ENCODE assay signal across 10 cellular contexts in the genomic region with DNA sequence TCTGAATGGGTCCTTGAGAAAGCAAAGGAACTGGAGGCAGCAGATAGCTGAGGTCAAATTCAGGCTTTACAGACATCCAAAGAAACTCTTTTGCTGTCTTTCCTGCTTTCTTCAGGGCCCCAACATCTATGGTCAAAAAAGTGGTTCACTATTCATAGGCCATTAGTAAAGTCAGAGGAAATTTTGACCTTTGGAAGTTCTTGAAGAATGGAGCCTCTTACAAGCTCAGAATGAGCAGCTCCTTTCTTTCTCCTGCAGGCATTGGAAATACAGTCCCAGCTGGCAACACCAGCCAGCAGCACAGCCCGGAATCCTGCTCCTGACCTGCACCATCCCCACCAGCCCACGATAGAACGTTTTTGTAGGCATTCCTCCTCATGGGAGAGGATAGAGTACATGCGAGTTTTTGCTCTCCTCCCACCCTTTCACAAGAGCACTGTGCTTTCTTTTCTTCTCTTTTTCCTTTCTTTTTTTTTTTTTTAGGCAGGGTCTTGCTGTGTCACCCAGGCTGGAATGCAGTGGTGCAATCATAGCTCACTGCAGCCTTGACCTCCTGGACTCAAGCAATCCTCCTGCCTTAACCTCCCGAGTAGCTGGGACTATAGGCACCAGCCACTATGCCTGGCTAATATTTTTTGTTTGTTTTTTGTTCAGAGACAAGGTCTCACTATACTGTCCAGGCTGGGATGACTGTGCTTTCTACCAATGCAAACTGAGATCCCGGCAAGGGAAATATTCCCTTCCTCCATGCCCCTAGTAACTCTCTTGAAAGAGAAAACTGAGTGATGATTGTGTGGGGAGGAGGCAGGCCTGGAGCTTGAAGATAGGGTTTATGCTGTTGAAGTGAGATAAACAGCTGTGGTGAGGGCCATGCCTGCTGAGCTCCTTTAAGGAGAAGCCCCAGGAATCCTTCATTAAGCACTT.
DNase-seq lines count a peak whose midpoint lies in the region; ATAC-seq and TF ChIP-seq lines count a peak whose summit lies in the region.
"Had no signal": no experiment of that assay in that cellular context is flagged by ENCODE, and none has a peak within 500 bp of the region (broad histone marks: within the 10 kb centered on the region; RNA-seq: fewer than 3 reads in every experiment).

No MANE protein-coding gene starts in this region.

- H3K4me3 Mint-ChIP-seq in activated naive CD8-positive, alpha-beta T cell treated with anti-CD3 and anti-CD28 coated beads for 36 hours: no peak overlapping the region
- H3K4me3 Mint-ChIP-seq: stimulated activated naive CD8-positive, alpha-beta T cell treated with anti-CD3 and anti-CD28 coated beads, Interleukin-15, Interleukin-2, amounts not matched to agents 100 ng/mL and 50 ng/mL, for 24 hours had no signal

- peaks cover 2% of the 10 kb centered on the region for H3K9me3 Mint-ChIP-seq in activated naive CD8-positive, alpha-beta T cell treated with anti-CD3 and anti-CD28 coated beads for 36 hours
- H3K9me3 Mint-ChIP-seq: stimulated activated naive CD8-positive, alpha-beta T cell treated with anti-CD3 and anti-CD28 coated beads, Interleukin-15, Interleukin-2, amounts not matched to agents 100 ng/mL and 50 ng/mL, for 24 hours had no signal

- H4K20me1 ChIP-seq in smooth muscle cell (ENCODE audit: low read depth): peaks cover 73% of the 10 kb centered on the region

- intact Hi-C loops in right cardiac atrium (cut with DNase I): loop anchor here in 3 of 4 donors (10.0 kb wide), 3 partner anchors 112 to 152 kb away; a partner anchor contains a TSS

- H3K9me3 ChIP-seq in adipocyte (ENCODE audit: control insufficient read depth, low read length) (no peaks in the 10 kb centered on the region), right cardiac atrium (ENCODE audit: control insufficient read depth, low read length) (no peaks in the 10 kb centered on the region), smooth muscle cell (replicated peaks; ENCODE audit: low read depth) (no peaks in the 10 kb centered on the region)

- H3K27ac Mint-ChIP-seq in activated naive CD8-positive, alpha-beta T cell treated with anti-CD3 and anti-CD28 coated beads for 36 hours: no peak overlapping the region
- H3K27ac Mint-ChIP-seq: stimulated activated naive CD8-positive, alpha-beta T cell treated with anti-CD3 and anti-CD28 coated beads, Interleukin-15, Interleukin-2, amounts not matched to agents 100 ng/mL and 50 ng/mL, for 24 hours had no signal

- no peak for TF ChIP-seq CTCF in smooth muscle cell (IDR thresholded peaks at IDR 0.05; ENCODE audit: borderline replicate concordance, insufficient read depth, poor library complexity, severe bottlenecking)

- H3K27ac ChIP-seq in right cardiac atrium (ENCODE audit: low read length) (peak overlapping the region; percentile 95), smooth muscle cell (ENCODE audit: low read depth) (peak overlapping the region; percentile 58)
- H3K27ac ChIP-seq: cardiac muscle cell had no signal

- H3K36me3 ChIP-seq in adipocyte (ENCODE audit: control insufficient read depth, insufficient read depth, low read length, severe bottlenecking): no peaks in the 10 kb centered on the region
- no peaks in the 10 kb centered on the region for H3K36me3 ChIP-seq in smooth muscle cell (ENCODE audit: low read depth)
- H3K36me3 ChIP-seq: cardiac muscle cell had no signal

- peak overlapping the region; percentile 21 for H3K4me3 ChIP-seq in adipocyte (ENCODE audit: low read length)
- no peak overlapping the region for H3K4me3 ChIP-seq in right cardiac atrium (ENCODE audit: low read length)
- no peak overlapping the region for H3K4me3 ChIP-seq in smooth muscle cell
- H3K4me3 ChIP-seq: cardiac muscle cell had no signal

- 55% methylated on average over 6 of the region's 6 CpGs for WGBS in right cardiac atrium
- 42% methylated on average over 6 of the region's 6 CpGs for WGBS in smooth muscle cell (ENCODE audit: low lambda C conversion rate)

- H3K4me2 ChIP-seq in smooth muscle cell: peak overlapping the region; percentile 43

- H3K9ac ChIP-seq in adipocyte (ENCODE audit: low read length) (peak overlapping the region; percentile 24), smooth muscle cell (ENCODE audit: low read depth) (no peak overlapping the region)

- H3K79me2 ChIP-seq in smooth muscle cell (ENCODE audit: low read depth): peaks cover 50% of the 10 kb centered on the region

- H3K27me3 ChIP-seq in adipocyte (replicated peaks; ENCODE audit: control insufficient read depth, insufficient read depth, low read length): no peaks in the 10 kb centered on the region
- no peaks in the 10 kb centered on the region for H3K27me3 ChIP-seq in right cardiac atrium (ENCODE audit: control insufficient read depth, insufficient read depth)
- no peaks in the 10 kb centered on the region for H3K27me3 ChIP-seq in smooth muscle cell (ENCODE audit: low read depth)
- H3K27me3 ChIP-seq: cardiac muscle cell had no signal

- H3F3A ChIP-seq in smooth muscle cell (ENCODE audit: low read depth): peaks cover 10% of the 10 kb centered on the region

- H3K4me1 Mint-ChIP-seq in activated naive CD8-positive, alpha-beta T cell treated with anti-CD3 and anti-CD28 coated beads for 36 hours: no peaks in the 10 kb centered on the region

- ATAC-seq in right cardiac atrium (no peak), GM21447 (IDR thresholded peaks at IDR 0.05; ENCODE audit: unreplicated experiment) (no peak), HG03175 (IDR thresholded peaks at IDR 0.05; ENCODE audit: unreplicated experiment) (no peak)

- no peak overlapping the region for H2AFZ ChIP-seq in smooth muscle cell (ENCODE audit: low read depth)

- peak in 71 of 76 experiments; percentile 7 to 97 (median 67) for DNase-seq in HUDEP-2 (lab: John Stamatoyannopoulos, UW; ENCODE audit: unreplicated experiment in 76 of 76)
- DNase-seq in adipocyte (ENCODE audit: low read depth): peak; percentile 51
- no peak for DNase-seq in right cardiac atrium
- no peak for DNase-seq in smooth muscle cell (lab: John Stamatoyannopoulos, UW; ENCODE audit: unreplicated experiment)
- no peak for DNase-seq in activated naive CD8-positive, alpha-beta T cell treated with anti-CD3 and anti-CD28 coated beads for 36 hours
- DNase-seq: NK-92 treated with Interleukin-12 subunit alpha and Interleukin-12 subunit beta, amount 100 ng/mL, for 24 hours had no signal

- H3K36me3 Mint-ChIP-seq in activated naive CD8-positive, alpha-beta T cell treated with anti-CD3 and anti-CD28 coated beads for 36 hours: no peaks in the 10 kb centered on the region

- H3K4me1 ChIP-seq in adipocyte (ENCODE audit: control insufficient read depth, insufficient read depth, low read length) (peaks cover 41% of the 10 kb centered on the region), right cardiac atrium (ENCODE audit: control insufficient read depth, insufficient read depth, low read length) (peaks cover 4% of the 10 kb centered on the region), smooth muscle cell (ENCODE audit: low read depth) (peaks cover 21% of the 10 kb centered on the region)

- H3K27me3 Mint-ChIP-seq in activated naive CD8-positive, alpha-beta T cell treated with anti-CD3 and anti-CD28 coated beads for 36 hours: peaks cover 9% of the 10 kb centered on the region

Comparison
In these comparisons a context has a peak if more than half of its experiments do, and no peak if none do; other contexts are left out.
1. DNase-seq: peak in HUDEP-2 (71 of 76) and adipocyte (single experiment); none in right cardiac atrium (0 of 3), smooth muscle cell (single experiment) and activated naive CD8-positive, alpha-beta T cell treated with anti-CD3 and anti-CD28 coated beads for 36 hours (single experiment).